ENCODE assay signal across 13 cellular contexts in genomic region chr1:91015794-91016550, GRCh38. TPM values are rescaled to one million over a fixed set of nuclear protein-coding genes. Genes with fewer than 3 reads are reported as not detected.
DNase-seq lines count a peak whose midpoint lies in the region; ATAC-seq and TF ChIP-seq lines count a peak whose summit lies in the region.
"Had no signal": no experiment of that assay in that cellular context is flagged by ENCODE, and none has a peak within 500 bp of the region (broad histone marks: within the 10 kb centered on the region; RNA-seq: fewer than 3 reads in every experiment).

No MANE protein-coding gene starts in this region.

- H3K18ac ChIP-seq in trophoblast cell (ENCODE audit: low read length), result no peak overlapping the region

- H3K4me3 ChIP-seq in dorsolateral prefrontal cortex (peak overlapping the region in 1 of 59 donors; percentile 8), trophoblast cell (ENCODE audit: low read depth, low read length) (no peak overlapping the region)
- H3K4me3 ChIP-seq: gastrocnemius medialis, Peyer's patch had no signal

- H3K27ac ChIP-seq in dorsolateral prefrontal cortex (peak overlapping the region in 53 of 59 donors; percentile 9 to 97 (median 89)), trophoblast cell (ENCODE audit: low read depth, low read length) (no peak overlapping the region)
- H3K27ac ChIP-seq: gastrocnemius medialis, Peyer's patch had no signal

- H3K36me3 ChIP-seq in trophoblast cell (ENCODE audit: control insufficient read depth in 1 of 2, insufficient read depth in 2 of 2, low read length in 2 of 2), result peaks cover 2 to 4% of the 10 kb centered on the region in 2 experiments
- H3K36me3 ChIP-seq: gastrocnemius medialis, Peyer's patch had no signal

- peaks cover 2% of the 10 kb centered on the region for H3K79me1 ChIP-seq in trophoblast cell (ENCODE audit: low read length)

- TF ChIP-seq CTCF in dorsolateral prefrontal cortex (IDR thresholded peaks at IDR 0.05 in 54 of 56, conservative IDR thresholded peaks at IDR 0.05 in 2 of 56; ENCODE audit: low read depth in 1 of 56, partially characterized antibody in 56 of 56), result no peak

- DNase-seq in DMS153 (lab: John Stamatoyannopoulos, UW), result peak; percentile 48
- DNase-seq in DMS153 treated with DMSO at 0.1 percent for 48 hours (lab: John Stamatoyannopoulos, UW; ENCODE audit: unreplicated experiment), result no peak
- DNase-seq in NCI-H69 (lab: John Stamatoyannopoulos, UW), result peak; percentile 58
- DNase-seq in dorsolateral prefrontal cortex, result no peak
- DNase-seq in pons (ENCODE audit: low spot score), result peak; percentile 30
- no peak for DNase-seq in KG1 (lab: John Stamatoyannopoulos, UW)
- no peak for DNase-seq in trophoblast cell
- DNase-seq: 8988T; activated CD4-positive, alpha-beta T cell treated with anti-CD3 and anti-CD28 coated beads, Interleukin-2, amount 10 ng/mL, durations not matched to agents 7 days and 5 days; gastrocnemius medialis; Peyer's patch; stimulated activated CD4-positive, alpha-beta T cell treated with anti-CD3 and anti-CD28 coated beads, Interleukin-4, amount 100 ng/mL, for 4 hours had no signal

- H3K27me3 ChIP-seq in dorsolateral prefrontal cortex (no peaks in the 10 kb centered on the region), trophoblast cell (ENCODE audit: insufficient read depth, low read length) (no peaks in the 10 kb centered on the region)
- H3K27me3 ChIP-seq: gastrocnemius medialis, Peyer's patch had no signal

- no peaks in the 10 kb centered on the region for H3K4me1 ChIP-seq in trophoblast cell (ENCODE audit: control insufficient read depth in 1 of 2, insufficient read depth in 2 of 2, low read length in 2 of 2)

- no peak overlapping the region for H2BK12ac ChIP-seq in trophoblast cell (ENCODE audit: low read length)

- no peak overlapping the region for H4K91ac ChIP-seq in trophoblast cell (ENCODE audit: low read depth, low read length)

- ATAC-seq in HG03460 (IDR thresholded peaks at IDR 0.05; ENCODE audit: unreplicated experiment), result no peak
- ATAC-seq: gastrocnemius medialis had no signal

- peaks cover 5% of the 10 kb centered on the region for H3K79me2 ChIP-seq in trophoblast cell (ENCODE audit: control insufficient read depth, insufficient read depth, low read length, poor library complexity)

- H2AK5ac ChIP-seq in trophoblast cell (ENCODE audit: low read length), result no peak overlapping the region

- H4K12ac ChIP-seq in trophoblast cell (ENCODE audit: low read depth, low read length), result no peak overlapping the region

- no peak overlapping the region for H2AFZ ChIP-seq in trophoblast cell (ENCODE audit: insufficient read depth, low read length, poor library complexity)

- no peak overlapping the region for H3K9ac ChIP-seq in trophoblast cell (ENCODE audit: low read length)

- no peak overlapping the region for H3K4ac ChIP-seq in trophoblast cell (ENCODE audit: low read depth, low read length)

- H3K9me3 ChIP-seq in trophoblast cell (ENCODE audit: insufficient read depth, low read depth, low read length), result no peaks in the 10 kb centered on the region
- H3K9me3 ChIP-seq: gastrocnemius medialis, Peyer's patch had no signal

- no peak overlapping the region for H2BK120ac ChIP-seq in trophoblast cell (ENCODE audit: insufficient read depth, low read length, poor library complexity)

- no peak overlapping the region for H4K8ac ChIP-seq in trophoblast cell (ENCODE audit: low read depth, low read length)

- H3K23ac ChIP-seq in trophoblast cell (ENCODE audit: low read length), result no peak overlapping the region

- H3K4me2 ChIP-seq in trophoblast cell (ENCODE audit: low read length), result no peak overlapping the region

- no peak overlapping the region for H3K14ac ChIP-seq in trophoblast cell (ENCODE audit: low read length)

- intact Hi-C loops in dorsolateral prefrontal cortex (cut with DNase I), result no loop called here

- H2BK5ac ChIP-seq in trophoblast cell (ENCODE audit: low read depth, low read length, poor library complexity), result no peak overlapping the region

RNA-seq across cellular contexts. Expression of gene ZNF644, which starts 5.9 kb away (rescaled TPM):
- total RNA-seq in dorsolateral prefrontal cortex, result 100 to 1,000 TPM in 4 of 120 experiments, 10 to 100 TPM in 116; 55.9 to 109 (median 75.5) TPM
- 37.9 and 41.3 TPM in 2 replicates for polyA plus RNA-seq in trophoblast cell (2013)

Comparison
In these comparisons a context has a peak if more than half of its experiments do, and no peak if none do; other contexts are left out.
1. DNase-seq: peak in DMS153 (single experiment), NCI-H69 (single experiment) and pons (single experiment); none in DMS153 treated with DMSO at 0.1 percent for 48 hours (single experiment), dorsolateral prefrontal cortex (0 of 10), KG1 (single experiment) and trophoblast cell (0 of 2).